ENCODE assay signal across 12 cellular contexts in genomic region chr12:27460471-27460978, GRCh38. TPM values are rescaled to one million over a fixed set of nuclear protein-coding genes. Genes with fewer than 3 reads are reported as not detected.
DNase-seq lines count a peak whose midpoint lies in the region; ATAC-seq and TF ChIP-seq lines count a peak whose summit lies in the region.
"Had no signal": no experiment of that assay in that cellular context is flagged by ENCODE, and none has a peak within 500 bp of the region (broad histone marks: within the 10 kb centered on the region; RNA-seq: fewer than 3 reads in every experiment).

No MANE protein-coding gene starts in this region.

- peak overlapping the region; percentile 91 for H3K27ac Mint-ChIP-seq in activated CD8-positive, alpha-beta T cell treated with anti-CD3 and anti-CD28 coated beads, Interleukin-2, amount 10 ng/mL, durations not matched to agents 7 days and 5 days

- H3K36me3 Mint-ChIP-seq in activated CD8-positive, alpha-beta T cell treated with anti-CD3 and anti-CD28 coated beads, Interleukin-2, amount 10 ng/mL, durations not matched to agents 7 days and 5 days (ENCODE audit: low read depth): peaks cover 25% of the 10 kb centered on the region

- H3K79me2 ChIP-seq in Loucy (ENCODE audit: insufficient read depth, low read length): no peaks in the 10 kb centered on the region

- no peaks in the 10 kb centered on the region for H3K9me3 Mint-ChIP-seq in activated CD8-positive, alpha-beta T cell treated with anti-CD3 and anti-CD28 coated beads, Interleukin-2, amount 10 ng/mL, durations not matched to agents 7 days and 5 days (ENCODE audit: insufficient read depth)

- no peaks in the 10 kb centered on the region for H3K9me2 ChIP-seq in Loucy (replicated peaks; ENCODE audit: low read depth, low read length)

- no peaks in the 10 kb centered on the region for H3K27me3 Mint-ChIP-seq in activated CD8-positive, alpha-beta T cell treated with anti-CD3 and anti-CD28 coated beads, Interleukin-2, amount 10 ng/mL, durations not matched to agents 7 days and 5 days (ENCODE audit: low read depth)

- no peaks in the 10 kb centered on the region for H3K27me3 ChIP-seq in Loucy (ENCODE audit: insufficient read depth, low read length, poor library complexity, severe bottlenecking)
- no peaks in the 10 kb centered on the region for H3K27me3 ChIP-seq in ascending aorta
- H3K27me3 ChIP-seq: cardiac muscle cell, sigmoid colon, SJSA1, vagina had no signal

- TF ChIP-seq CTCF in Loucy (conservative IDR thresholded peaks at IDR 0.05; ENCODE audit: low read length): no peak
- no peak for TF ChIP-seq CTCF in ascending aorta (IDR thresholded peaks at IDR 0.05)

- POLR2A ChIA-PET in activated CD8-positive, alpha-beta T cell treated with anti-CD3 and anti-CD28 coated beads, Interleukin-2, amount 10 ng/mL, durations not matched to agents 7 days and 5 days (lab: Charles Lee): interaction anchor here (0.6 to 2.5 kb wide), 3 partner anchors 12 to 74 kb away, joined by 3 to 9 read pairs (median 3); no protein-coding TSS in a partner anchor

- peak; percentile 56 for DNase-seq in CMK (ENCODE audit: low read depth)
- DNase-seq in activated CD8-positive, alpha-beta T cell treated with anti-CD3 and anti-CD28 coated beads, Interleukin-2, amount 10 ng/mL, durations not matched to agents 7 days and 5 days: peak; percentile 71
- peak; percentile 52 for DNase-seq in iris pigment epithelial cell (ENCODE audit: low read depth)
- DNase-seq in islet precursor cell: no peak
- no peak for DNase-seq in substantia nigra (lab: John Stamatoyannopoulos, UW)
- no peak for DNase-seq in ascending aorta (ENCODE audit: low spot score in 2 of 2)
- DNase-seq: sigmoid colon had no signal

- H3K4me1 Mint-ChIP-seq in activated CD8-positive, alpha-beta T cell treated with anti-CD3 and anti-CD28 coated beads, Interleukin-2, amount 10 ng/mL, durations not matched to agents 7 days and 5 days (ENCODE audit: low read depth): peaks cover 63% of the 10 kb centered on the region

- H2AFZ ChIP-seq in Loucy (ENCODE audit: low read length): no peak overlapping the region; the same call in 1 of the 2 replicates

- CTCF ChIA-PET in activated CD8-positive, alpha-beta T cell treated with anti-CD3 and anti-CD28 coated beads, Interleukin-2, amount 10 ng/mL, durations not matched to agents 7 days and 5 days (lab: Charles Lee): interaction anchor here (0.8 to 3.6 kb wide), 7 partner anchors 9 to 30 kb away, joined by 3 to 14 read pairs (median 4); no protein-coding TSS in a partner anchor

- peak overlapping the region; percentile 65 for H3K4me3 ChIP-seq in Loucy (ENCODE audit: low read length, poor library complexity, severe bottlenecking)
- H3K4me3 ChIP-seq in ascending aorta: no peak overlapping the region
- H3K4me3 ChIP-seq: cardiac muscle cell, sigmoid colon, SJSA1, vagina had no signal

- no peaks in the 10 kb centered on the region for H3K9me3 ChIP-seq in Loucy (ENCODE audit: insufficient read depth, low read depth, low read length)
- H3K9me3 ChIP-seq in ascending aorta: no peaks in the 10 kb centered on the region
- H3K9me3 ChIP-seq: sigmoid colon, SJSA1, vagina had no signal

- H3K27ac ChIP-seq in substantia nigra (ENCODE audit: low read depth, low read length, poor library complexity, severe bottlenecking): no peak overlapping the region
- H3K27ac ChIP-seq in ascending aorta: no peak overlapping the region
- H3K27ac ChIP-seq: cardiac muscle cell, sigmoid colon, SJSA1, vagina had no signal

- no peaks in the 10 kb centered on the region for H4K20me1 ChIP-seq in Loucy (ENCODE audit: insufficient read depth, low read length, poor library complexity, severe bottlenecking)

- ATAC-seq in activated CD8-positive, alpha-beta T cell treated with anti-CD3 and anti-CD28 coated beads, Interleukin-2, amount 10 ng/mL, durations not matched to agents 7 days and 5 days: peak; percentile 76
- ATAC-seq in HG03460 (IDR thresholded peaks at IDR 0.05; ENCODE audit: unreplicated experiment): no peak

- intact Hi-C loops in ascending aorta (cut with DNase I): no loop called here

- H3K4me1 ChIP-seq in Loucy (ENCODE audit: insufficient read depth, low read length, poor library complexity, severe bottlenecking): peaks cover 37% of the 10 kb centered on the region
- H3K4me1 ChIP-seq in ascending aorta: no peaks in the 10 kb centered on the region
- H3K4me1 ChIP-seq: sigmoid colon had no signal

- peak overlapping the region; percentile 70 for H3K4me2 ChIP-seq in Loucy (ENCODE audit: low read depth, low read length, poor library complexity, severe bottlenecking)

- peak overlapping the region; percentile 78 for H3K4me3 Mint-ChIP-seq in activated CD8-positive, alpha-beta T cell treated with anti-CD3 and anti-CD28 coated beads, Interleukin-2, amount 10 ng/mL, durations not matched to agents 7 days and 5 days

- H3K9ac ChIP-seq in Loucy (ENCODE audit: low read depth, low read length, poor library complexity, severe bottlenecking): peak overlapping the region; percentile 49

- peaks cover 6% of the 10 kb centered on the region; the same call in 1 of the 2 replicates for H3F3A ChIP-seq in Loucy (ENCODE audit: low read depth)

- H3K36me3 ChIP-seq in Loucy (ENCODE audit: insufficient read depth, low read length): no peaks in the 10 kb centered on the region
- H3K36me3 ChIP-seq in ascending aorta: no peaks in the 10 kb centered on the region
- H3K36me3 ChIP-seq: cardiac muscle cell, sigmoid colon, SJSA1, vagina had no signal

RNA-seq across cellular contexts. Expression of gene SMCO2, which starts 14.0 kb away (rescaled TPM):
- under 1 TPM in 1 of 2 experiments, not detected in 1; 0.61 TPM for total RNA-seq in activated CD8-positive, alpha-beta T cell treated with anti-CD3 and anti-CD28 coated beads, Interleukin-2, amount 10 ng/mL, durations not matched to agents 7 days and 5 days
- total RNA-seq in ascending aorta: not detected
- total RNA-seq: cardiac muscle cell, sigmoid colon, SJSA1, vagina had no signal

Comparison
In these comparisons a context has a peak if more than half of its experiments do, and no peak if none do; other contexts are left out.
1. DNase-seq: peak in CMK (single experiment), activated CD8-positive, alpha-beta T cell treated with anti-CD3 and anti-CD28 coated beads, Interleukin-2, amount 10 ng/mL, durations not matched to agents 7 days and 5 days (single experiment) and iris pigment epithelial cell (single experiment); none in islet precursor cell (single experiment), substantia nigra (0 of 49) and ascending aorta (0 of 2).